Comparison of ENCODE assay signal across 1 cellular context in genomic region chr14:22821193-22822016, GRCh38.
TF ChIP-seq lines count a peak whose summit lies in the region.

No MANE protein-coding gene starts in this region.

TF ChIP-seq in HepG2, 621 proteins besides CTCF, POLR2A, EP300 and RAD21 (continued from another document and continues in another):
- peak; percentile 73; the same call in 1 of the 2 replicates for TF ChIP-seq THAP11 (CRISPR knock-in tag; IDR thresholded peaks at IDR 0.05)
- TF ChIP-seq TOPORS (CRISPR knock-in tag; IDR thresholded peaks at IDR 0.05): no peak
- TF ChIP-seq PCBP2 (optimal IDR thresholded peaks at IDR 0.05; ENCODE audit: low read depth, low read length, poor library complexity, severe bottlenecking): peak; percentile 13
- TF ChIP-seq ARNT2 (CRISPR knock-in tag; IDR thresholded peaks at IDR 0.05; ENCODE audit: low read depth): peak; percentile 73; the same call in 1 of the 2 replicates
- TF ChIP-seq ZNF546 (CRISPR knock-in tag; conservative IDR thresholded peaks at IDR 0.05): peak; percentile 97; the same call in 1 of the 2 replicates
- peak; percentile 73; the same call in 1 of the 2 replicates for TF ChIP-seq ATF7-NPFF (CRISPR knock-in tag; IDR thresholded peaks at IDR 0.05; ENCODE audit: low read depth)
- TF ChIP-seq KMT2A (CRISPR knock-in tag; IDR thresholded peaks at IDR 0.05): peak; percentile 62; the same call in 1 of the 2 replicates
- no peak for TF ChIP-seq CHCHD3 (CRISPR knock-in tag; IDR thresholded peaks at IDR 0.05)
- peak; percentile 76; the same call in 1 of the 2 replicates for TF ChIP-seq ZNF761 (CRISPR knock-in tag; conservative IDR thresholded peaks at IDR 0.05)
- peak; percentile 91; the same call in 1 of the 2 replicates for TF ChIP-seq PAX8 (CRISPR knock-in tag; IDR thresholded peaks at IDR 0.05; ENCODE audit: borderline replicate concordance)
- TF ChIP-seq ZNF766 (CRISPR knock-in tag; IDR thresholded peaks at IDR 0.05; ENCODE audit: borderline replicate concordance): peak; percentile 52; the same call in 1 of the 2 replicates
- TF ChIP-seq RNF2 (conservative IDR thresholded peaks at IDR 0.05; ENCODE audit: low read depth): peak; percentile 94
- TF ChIP-seq ZFP41 (CRISPR knock-in tag; IDR thresholded peaks at IDR 0.05; ENCODE audit: borderline replicate concordance): peak; percentile 89; the same call in 1 of the 2 replicates
- TF ChIP-seq ZNF577 (CRISPR knock-in tag; IDR thresholded peaks at IDR 0.05; ENCODE audit: borderline replicate concordance, low read depth): no peak
- peak; percentile 75; the same call in 1 of the 2 replicates for TF ChIP-seq ZXDC (CRISPR knock-in tag; IDR thresholded peaks at IDR 0.05)
- no peak; the same call in 1 of the 2 replicates for TF ChIP-seq ZBTB21 (CRISPR knock-in tag; IDR thresholded peaks at IDR 0.05)
- no peak for TF ChIP-seq HCFC1 (IDR thresholded peaks at IDR 0.05; ENCODE audit: low read depth, low read length)
- TF ChIP-seq ZNF670 (CRISPR knock-in tag; IDR thresholded peaks at IDR 0.05; ENCODE audit: borderline replicate concordance): no peak
- no peak for TF ChIP-seq GPN1 (CRISPR knock-in tag; IDR thresholded peaks at IDR 0.05; ENCODE audit: borderline replicate concordance)
- TF ChIP-seq SRF (IDR thresholded peaks at IDR 0.05; ENCODE audit: low read depth, low read length): no peak
- no peak for TF ChIP-seq ZNF703 (CRISPR knock-in tag; IDR thresholded peaks at IDR 0.05; ENCODE audit: borderline replicate concordance)
- no peak for TF ChIP-seq GABPA (IDR thresholded peaks at IDR 0.05; ENCODE audit: low read depth, low read length)
- 0 out of 2 replicates have a peak, but pooled peaks have one; percentile 11 for TF ChIP-seq GABPA (CRISPR knock-in tag; IDR thresholded peaks at IDR 0.05; ENCODE audit: low read depth)
- peak; percentile 85 for TF ChIP-seq THAP9 (CRISPR knock-in tag; IDR thresholded peaks at IDR 0.05; ENCODE audit: borderline replicate concordance)
- no peak; the same call in 1 of the 2 replicates for TF ChIP-seq BATF2 (CRISPR knock-in tag; IDR thresholded peaks at IDR 0.05)
- peak; percentile 81; the same call in 1 of the 2 replicates for TF ChIP-seq ZBTB33 (CRISPR knock-in tag; IDR thresholded peaks at IDR 0.05)
- TF ChIP-seq ZNF772 (CRISPR knock-in tag; IDR thresholded peaks at IDR 0.05): peak; percentile 90; the same call in 1 of the 2 replicates
- TF ChIP-seq GTF3A (CRISPR knock-in tag; conservative IDR thresholded peaks at IDR 0.05): no peak
- no peak for TF ChIP-seq DBP (CRISPR knock-in tag; IDR thresholded peaks at IDR 0.05; ENCODE audit: not compliant biosample characterization)
- TF ChIP-seq REPIN1 (CRISPR knock-in tag; IDR thresholded peaks at IDR 0.05; ENCODE audit: borderline replicate concordance, low read depth): no peak
- no peak for TF ChIP-seq MED8 (CRISPR knock-in tag; IDR thresholded peaks at IDR 0.05; ENCODE audit: insufficient replicate concordance)
- TF ChIP-seq ZNF382 (CRISPR knock-in tag; IDR thresholded peaks at IDR 0.05; ENCODE audit: borderline replicate concordance): no peak
- TF ChIP-seq ZNF3 (CRISPR knock-in tag; IDR thresholded peaks at IDR 0.05): peak; percentile 73; the same call in 1 of the 2 replicates
- TF ChIP-seq ZC3H4 (CRISPR knock-in tag; IDR thresholded peaks at IDR 0.05; ENCODE audit: borderline replicate concordance): 0 out of 2 replicates have a peak, but pooled peaks have one; percentile 26
- TF ChIP-seq ZNF225 (CRISPR knock-in tag; IDR thresholded peaks at IDR 0.05): peak; percentile 97
- TF ChIP-seq E2F5 (CRISPR knock-in tag; conservative IDR thresholded peaks at IDR 0.05): 0 out of 2 replicates have a peak, but pooled peaks have one; percentile 14
- peak; percentile 78 for TF ChIP-seq ZNF574 (CRISPR knock-in tag; IDR thresholded peaks at IDR 0.05)
- TF ChIP-seq CENPX (CRISPR knock-in tag; IDR thresholded peaks at IDR 0.05): no peak
- TF ChIP-seq ZMYM2 (CRISPR knock-in tag; IDR thresholded peaks at IDR 0.05): no peak
- TF ChIP-seq FOSL1 (CRISPR knock-in tag; IDR thresholded peaks at IDR 0.05; ENCODE audit: borderline replicate concordance): no peak
- peak; percentile 77; the same call in 1 of the 2 replicates for TF ChIP-seq ZBTB44 (CRISPR knock-in tag; IDR thresholded peaks at IDR 0.05)
- TF ChIP-seq MYC (CRISPR knock-in tag; IDR thresholded peaks at IDR 0.05; ENCODE audit: borderline replicate concordance): peak; percentile 68; the same call in 1 of the 2 replicates
- TF ChIP-seq NFIC (IDR thresholded peaks at IDR 0.05; ENCODE audit: low read length): no peak
- peak; percentile 87 for TF ChIP-seq MEIS2 (CRISPR knock-in tag; IDR thresholded peaks at IDR 0.05)
- no peak for TF ChIP-seq POLR2G (IDR thresholded peaks at IDR 0.05; ENCODE audit: low read depth, low read length)
- TF ChIP-seq ZNF430 (CRISPR knock-in tag; IDR thresholded peaks at IDR 0.05): peak; percentile 79; the same call in 1 of the 2 replicates
- peak; percentile 84 for TF ChIP-seq ZGPAT (CRISPR knock-in tag; IDR thresholded peaks at IDR 0.05)
